Comparison of ENCODE assay signal across 7 cellular contexts in the genomic region with DNA sequence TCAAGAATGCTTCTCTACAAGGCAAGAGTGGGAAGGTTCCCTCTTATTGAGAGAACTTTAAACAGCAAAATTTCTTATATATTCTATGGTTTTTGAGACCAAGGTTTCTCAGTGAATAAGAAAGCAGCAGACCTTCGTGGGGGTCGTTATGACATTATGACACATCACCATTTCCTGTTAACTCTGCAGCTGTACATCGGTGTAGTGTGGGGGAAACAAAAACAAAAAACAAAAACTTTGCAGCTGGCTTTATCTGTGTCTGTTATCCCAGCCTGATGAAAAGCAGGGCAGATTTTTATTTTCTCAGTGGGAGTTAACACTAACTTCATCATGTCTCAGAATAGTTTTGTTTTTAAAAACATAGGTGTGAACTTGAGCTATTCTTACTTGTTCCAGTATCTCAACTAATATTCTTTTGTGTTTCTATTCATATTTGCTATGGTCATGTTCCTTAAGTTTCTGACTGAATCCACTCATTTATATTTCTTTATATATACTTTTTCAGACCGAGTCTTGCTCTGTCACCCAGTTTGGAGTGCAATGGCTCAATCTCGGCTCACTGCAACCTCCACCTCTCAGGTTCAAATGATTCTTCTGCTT. TPM values are rescaled to one million over a fixed set of nuclear protein-coding genes. Genes with fewer than 3 reads are reported as not detected.
DNase-seq lines count a peak whose midpoint lies in the region; ATAC-seq and TF ChIP-seq lines count a peak whose summit lies in the region.

No MANE protein-coding gene starts in this region.

- H3K4me1 ChIP-seq in osteoblast (ENCODE audit: insufficient read depth, low read length) = peaks cover 25% of the 10 kb centered on the region

- H3K9me3 ChIP-seq in osteoblast (ENCODE audit: low read depth, low read length) = no peaks in the 10 kb centered on the region

- H3K4me2 ChIP-seq in osteoblast (ENCODE audit: insufficient read depth, low read length) = peak overlapping the region; percentile 95

- no peak for DNase-seq in GM06990 (ENCODE audit: extremely low read depth, insufficient read length)
- DNase-seq in NB4 (ENCODE audit: low read depth) = peak; percentile 50
- DNase-seq in brain microvascular endothelial cell = peak; percentile 49
- DNase-seq in osteoblast (ENCODE audit: insufficient read length, low spot score, missing footprints) = no peak
- DNase-seq in cerebellum (ENCODE audit: low spot score) = no peak

- no peak for TF ChIP-seq POLR2A in NB4 (IDR thresholded peaks at IDR 0.05; ENCODE audit: extremely low read depth, insufficient read length)

- H3K4me3 ChIP-seq in GM06990 (replicated peaks; ENCODE audit: low read depth, low read length) (peak overlapping the region; percentile 79), NB4 (ENCODE audit: low read depth, low read length) (peak overlapping the region; percentile 80), brain microvascular endothelial cell (ENCODE audit: low read depth, low read length) (no peak overlapping the region), osteoblast (ENCODE audit: insufficient read depth, low read length) (no peak overlapping the region)

- H4K20me1 ChIP-seq in osteoblast (ENCODE audit: insufficient read depth, low read length) = peaks cover 22% of the 10 kb centered on the region

- peaks cover 57% of the 10 kb centered on the region for H3K79me2 ChIP-seq in osteoblast (ENCODE audit: insufficient read depth, low read length)

- H3K36me3 ChIP-seq in GM06990 (ENCODE audit: control insufficient read depth, insufficient read depth, low read length) (peaks cover 4% of the 10 kb centered on the region), brain microvascular endothelial cell (replicated peaks) (peaks cover 15% of the 10 kb centered on the region), osteoblast (ENCODE audit: insufficient read depth, low read length) (peaks cover 34% of the 10 kb centered on the region)

- TF ChIP-seq CTCF in GM06990 (IDR thresholded peaks at IDR 0.05; ENCODE audit: insufficient read depth, low read length, poor library complexity, severe bottlenecking) (no peak), NB4 (IDR thresholded peaks at IDR 0.05; ENCODE audit: low read depth, low read length) (no peak), brain microvascular endothelial cell (IDR thresholded peaks at IDR 0.05; ENCODE audit: low read depth, low read length, missing control alignments) (no peak), osteoblast (IDR thresholded peaks at IDR 0.05; ENCODE audit: extremely low read depth, low read depth, low read length) (no peak)

- H3K27me3 ChIP-seq in GM06990 (replicated peaks; ENCODE audit: control insufficient read depth, insufficient read depth, low read length) = no peaks in the 10 kb centered on the region
- H3K27me3 ChIP-seq in brain microvascular endothelial cell (replicated peaks) = no peaks in the 10 kb centered on the region
- H3K27me3 ChIP-seq in osteoblast (ENCODE audit: insufficient read depth, low read length) = no peaks in the 10 kb centered on the region

- H2AFZ ChIP-seq in osteoblast (ENCODE audit: low read length) = no peak overlapping the region

- H3K27ac ChIP-seq in brain microvascular endothelial cell = peak overlapping the region; percentile 44
- peak overlapping the region; percentile 33 for H3K27ac ChIP-seq in osteoblast (ENCODE audit: low read depth, low read length)

- ATAC-seq in HG03378 (IDR thresholded peaks at IDR 0.05; ENCODE audit: unreplicated experiment) (no peak), HG02759 (IDR thresholded peaks at IDR 0.05; ENCODE audit: unreplicated experiment) (no peak)

- in situ Hi-C loops in brain microvascular endothelial cell (cut with HindIII; ENCODE audit: low pct_ligation_motif_present, low sequenced_read_pairs) = loop anchor here (25.0 kb wide), 2 partner anchors 185 to 535 kb away; partner anchors contain the start of gene EPHX1

RNA-seq across cellular contexts. Expression of gene SDE2, which starts 2.1 kb away (rescaled TPM):
- total RNA-seq in osteoblast (16.5 and 19.9 TPM in 2 replicates), cerebellum (21.3 TPM)

RNA-seq across cellular contexts. Expression of gene LEFTY2, which starts 56.0 kb away (rescaled TPM):
- not detected in 2 replicates for total RNA-seq in osteoblast
- 0.09 TPM for total RNA-seq in cerebellum

Comparison
In these comparisons a context has a peak if more than half of its experiments do, and no peak if none do; other contexts are left out.
1. DNase-seq: peak in NB4 (single experiment) and brain microvascular endothelial cell (single experiment); none in GM06990 (single experiment), osteoblast (single experiment) and cerebellum (single experiment).
2. H3K4me3 ChIP-seq: peak in GM06990 (single experiment) and NB4 (single experiment); none in brain microvascular endothelial cell (single experiment) and osteoblast (single experiment).